ENCODE assay signal across 9 cellular contexts in the genomic region with DNA sequence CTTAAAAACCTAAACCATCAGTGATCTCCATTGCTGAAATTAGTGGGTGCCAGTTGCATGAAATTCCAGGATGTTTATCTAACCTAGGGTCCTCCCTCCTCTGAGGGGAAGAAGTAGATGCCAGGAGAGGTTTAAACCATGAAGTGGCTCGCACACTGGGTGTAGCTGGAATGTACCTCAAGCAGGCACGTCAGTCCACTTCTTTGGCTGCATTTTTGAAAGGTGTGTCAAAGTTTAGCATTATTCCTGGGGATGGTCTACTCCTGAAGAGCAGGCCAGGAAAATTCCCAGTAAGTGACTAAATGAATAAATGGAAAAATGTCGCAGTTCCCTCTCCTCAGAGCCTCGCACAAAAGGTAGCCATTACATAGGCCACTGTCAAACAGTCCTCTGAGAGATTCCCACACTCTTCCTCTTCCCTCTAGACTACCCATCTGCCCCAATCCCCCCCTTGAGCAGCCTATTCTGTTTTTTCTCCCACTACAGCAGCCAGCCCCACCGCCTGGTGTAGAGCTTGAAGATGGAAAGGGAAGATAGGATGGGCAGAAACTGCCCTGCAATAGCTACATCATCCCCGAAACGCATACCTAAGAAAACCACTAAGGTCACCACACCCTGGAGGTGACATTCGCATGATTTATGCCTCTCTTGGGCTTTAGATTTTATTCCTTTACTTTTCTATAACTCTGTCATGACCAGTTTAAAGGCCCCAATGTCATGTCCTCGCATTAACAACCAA. TPM values are rescaled to one million over a fixed set of nuclear protein-coding genes. Genes with fewer than 3 reads are reported as not detected.
DNase-seq lines count a peak whose midpoint lies in the region; ATAC-seq and TF ChIP-seq lines count a peak whose summit lies in the region.
"Had no signal": no experiment of that assay in that cellular context is flagged by ENCODE, and none has a peak within 500 bp of the region (broad histone marks: within the 10 kb centered on the region; RNA-seq: fewer than 3 reads in every experiment).

No MANE protein-coding gene starts in this region.

- no peaks in the 10 kb centered on the region for H3K9me2 ChIP-seq in GM23248 (ENCODE audit: insufficient read depth)

- no peaks in the 10 kb centered on the region for H3K36me3 ChIP-seq in GM23248 (ENCODE audit: low read depth)
- H3K36me3 ChIP-seq in psoas muscle (ENCODE audit: insufficient read depth in 1 of 2, low read depth in 1 of 2), result no peaks in the 10 kb centered on the region
- H3K36me3 ChIP-seq: WERI-Rb-1 had no signal

- DNase-seq in GM23248, result no peak
- peak; percentile 17 for DNase-seq in RPMI7951 (ENCODE audit: low read depth)
- DNase-seq in epithelial cell of esophagus (ENCODE audit: low read depth), result peak; percentile 84
- no peak for DNase-seq in psoas muscle
- DNase-seq in HCEC 1CT, result no peak
- no peak for DNase-seq in stimulated activated naive CD4-positive, alpha-beta T cell treated with Interleukin-2 at 50 U/mL for 16 hours (lab: John Stamatoyannopoulos, UW)

- no peak overlapping the region for H3K9ac ChIP-seq in GM23248

- H3K4me2 ChIP-seq in GM23248 (ENCODE audit: unreplicated experiment), result no peak overlapping the region

- H3K27me3 ChIP-seq in GM23248 (replicated peaks; ENCODE audit: insufficient read depth) (no peaks in the 10 kb centered on the region), psoas muscle (ENCODE audit: insufficient read depth in 3 of 3, low read length in 2 of 3) (no peaks in the 10 kb centered on the region)

- H3K4me3 ChIP-seq in GM23248, result no peak overlapping the region
- H3K4me3 ChIP-seq in epithelial cell of esophagus (ENCODE audit: low read length), result no peak overlapping the region
- peak overlapping the region; percentile 98 for H3K4me3 ChIP-seq in psoas muscle

- H3K27ac ChIP-seq in GM23248 (no peak overlapping the region), psoas muscle (peak overlapping the region; percentile 86)

- peaks cover 46% of the 10 kb centered on the region for H3K79me2 ChIP-seq in GM23248 (ENCODE audit: insufficient read depth)

- intact Hi-C loops in psoas muscle (cut with DNase I), result no loop called here

- peaks cover 27% of the 10 kb centered on the region; the same call in 1 of the 2 replicates for H3K4me1 ChIP-seq in GM23248 (ENCODE audit: insufficient read depth)
- peaks cover 32% of the 10 kb centered on the region for H3K4me1 ChIP-seq in psoas muscle

- in situ Hi-C loops in GM23248 (cut with MboI), result no loop called here

- H3K9me3 ChIP-seq in GM23248 (ENCODE audit: low read depth) (no peaks in the 10 kb centered on the region), psoas muscle (no peaks in the 10 kb centered on the region)

- WGBS in GM23248 (ENCODE audit: low coverage in 1 of 2, low lambda C conversion rate in 2 of 2, missing lambda C conversion rate in 2 of 2), 2 experiments, result 71 to 76% methylated on average over 9 of the region's 9 CpGs
- WGBS in psoas muscle, 3 donors, result 86 to 87% (median 87%) methylated on average over 9 of the region's 9 CpGs

- TF ChIP-seq CTCF in epithelial cell of esophagus (IDR thresholded peaks at IDR 0.05; ENCODE audit: insufficient read depth, low read depth, low read length, missing control alignments) (no peak), psoas muscle (IDR thresholded peaks at IDR 0.05) (no peak)

- peaks cover 12% of the 10 kb centered on the region; the same call in 1 of the 2 replicates for H4K20me1 ChIP-seq in GM23248 (ENCODE audit: insufficient read depth)

- H3F3A ChIP-seq in GM23248 (ENCODE audit: insufficient read depth), result peaks cover 8% of the 10 kb centered on the region; the same call in 1 of the 2 replicates

- peak overlapping the region; percentile 86 for H2AFZ ChIP-seq in GM23248

- ATAC-seq in psoas muscle (no peak), GM21576 (IDR thresholded peaks at IDR 0.05; ENCODE audit: unreplicated experiment) (no peak), GM19395 (IDR thresholded peaks at IDR 0.05; ENCODE audit: unreplicated experiment) (no peak)

RNA-seq across cellular contexts. Expression of a gene that starts 0.7 kb away (rescaled TPM):
- 35.1 and 46.0 TPM in 2 replicates for total RNA-seq in GM23248 (2014; rRNA removed; shearing (Covaris generic))
- polyA plus RNA-seq in GM23248 (2016; fragmentation: Nextera tagmentation; extraction: Ambion mirVana) (47.2 and 47.7 TPM in 2 replicates), psoas muscle (10 to 100 TPM in 1 of 3 donors, 1 to 10 TPM in 2; 1.8 to 12.0 (median 4.1) TPM)
- 58.2 and 63.9 TPM in 2 replicates for total RNA-seq in RPMI7951 (2014; rRNA removed; shearing (Covaris generic))
- 10 to 100 TPM in 1 of 4 donors, 1 to 10 TPM in 3; 6.4 to 22.6 (median 7.9) TPM for total RNA-seq in psoas muscle

Comparison
In these comparisons a context has a peak if more than half of its experiments do, and no peak if none do; other contexts are left out.
1. DNase-seq: peak in RPMI7951 (single experiment) and epithelial cell of esophagus (single experiment); none in GM23248 (single experiment), psoas muscle (0 of 2), HCEC 1CT (single experiment) and stimulated activated naive CD4-positive, alpha-beta T cell treated with Interleukin-2 at 50 U/mL for 16 hours (single experiment).